8 cellular contexts compared by ENCODE assay signal in the genomic region with DNA sequence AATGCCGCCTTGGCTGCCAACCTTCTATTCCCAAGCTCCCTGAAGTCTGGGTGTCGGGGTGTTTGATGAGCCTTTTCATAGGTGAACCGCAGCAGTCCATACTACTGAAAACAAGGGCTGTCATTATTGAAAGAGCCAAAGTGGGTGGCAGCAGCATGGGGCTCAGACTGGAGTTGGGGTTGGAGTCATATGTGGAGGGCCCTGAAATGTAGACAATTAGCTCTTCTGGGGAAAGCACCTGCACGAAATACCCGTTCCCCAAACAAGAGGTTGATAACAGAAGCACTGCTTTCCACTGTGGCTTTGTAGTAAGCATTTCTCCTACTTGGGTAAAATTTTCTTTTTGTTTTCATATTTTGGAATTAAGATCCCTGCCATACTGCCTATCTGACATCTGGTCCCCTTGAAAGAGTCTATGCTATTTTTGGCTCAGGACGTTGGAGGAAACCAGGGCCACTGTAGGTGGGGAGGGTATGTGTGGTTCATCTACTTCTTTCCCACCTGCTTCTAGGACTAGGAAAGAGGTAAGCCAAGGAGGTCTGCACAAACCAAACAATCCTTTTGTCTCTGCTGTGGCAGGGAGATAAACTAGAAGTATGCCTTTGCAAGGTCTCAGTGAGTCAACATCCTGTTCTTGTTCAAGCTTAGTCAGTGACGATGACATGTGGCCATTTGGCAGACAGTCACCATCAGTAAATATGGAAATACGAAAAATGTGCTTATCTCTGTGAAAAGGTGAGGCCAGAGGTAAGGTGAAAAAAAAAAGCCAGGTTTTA.
DNase-seq lines count a peak whose midpoint lies in the region; ATAC-seq and TF ChIP-seq lines count a peak whose summit lies in the region.

No MANE protein-coding gene starts in this region.

- no peak for TF ChIP-seq CTCF in coronary artery (IDR thresholded peaks at IDR 0.05)

- peak overlapping the region; percentile 33 to 74 for H3K27ac ChIP-seq in coronary artery

- peak; percentile 71 for DNase-seq in G401 (ENCODE audit: low spot score)
- peak; percentile 98 for DNase-seq in NCI-H2029 treated with DMSO at 0.1 percent for 48 hours (lab: John Stamatoyannopoulos, UW)
- DNase-seq in coronary artery (ENCODE audit: low spot score), result no peak
- peak; percentile 58 for DNase-seq in non-pigmented ciliary epithelial cell (ENCODE audit: low read depth)
- no peak for DNase-seq in GOT3 (lab: John Stamatoyannopoulos, UW)
- no peak for DNase-seq in middle frontal gyrus (ENCODE audit: extremely low spot score, low spot score)
- DNase-seq in stimulated activated CD4-positive, alpha-beta T cell treated with anti-CD3 and anti-CD28 coated beads, Interleukin-12 subunit alpha, Interleukin-12 subunit beta, amount 100 ng/mL, for 4 hours, result no peak

- ATAC-seq in HG02981 (IDR thresholded peaks at IDR 0.05; ENCODE audit: unreplicated experiment), result no peak

- in situ Hi-C loops in G401 (cut with HindIII; ENCODE audit: low sequenced_read_pairs), result no loop called here

- H3K4me3 ChIP-seq in coronary artery, result peak overlapping the region; percentile 22

Comparison
In these comparisons a context has a peak if more than half of its experiments do, and no peak if none do; other contexts are left out.
1. DNase-seq: peak in G401 (single experiment), NCI-H2029 treated with DMSO at 0.1 percent for 48 hours (single experiment) and non-pigmented ciliary epithelial cell (single experiment); none in coronary artery (single experiment), GOT3 (single experiment), middle frontal gyrus (single experiment) and stimulated activated CD4-positive, alpha-beta T cell treated with anti-CD3 and anti-CD28 coated beads, Interleukin-12 subunit alpha, Interleukin-12 subunit beta, amount 100 ng/mL, for 4 hours (single experiment).